Comparison of ENCODE assay signal across 8 cellular contexts in the genomic region with DNA sequence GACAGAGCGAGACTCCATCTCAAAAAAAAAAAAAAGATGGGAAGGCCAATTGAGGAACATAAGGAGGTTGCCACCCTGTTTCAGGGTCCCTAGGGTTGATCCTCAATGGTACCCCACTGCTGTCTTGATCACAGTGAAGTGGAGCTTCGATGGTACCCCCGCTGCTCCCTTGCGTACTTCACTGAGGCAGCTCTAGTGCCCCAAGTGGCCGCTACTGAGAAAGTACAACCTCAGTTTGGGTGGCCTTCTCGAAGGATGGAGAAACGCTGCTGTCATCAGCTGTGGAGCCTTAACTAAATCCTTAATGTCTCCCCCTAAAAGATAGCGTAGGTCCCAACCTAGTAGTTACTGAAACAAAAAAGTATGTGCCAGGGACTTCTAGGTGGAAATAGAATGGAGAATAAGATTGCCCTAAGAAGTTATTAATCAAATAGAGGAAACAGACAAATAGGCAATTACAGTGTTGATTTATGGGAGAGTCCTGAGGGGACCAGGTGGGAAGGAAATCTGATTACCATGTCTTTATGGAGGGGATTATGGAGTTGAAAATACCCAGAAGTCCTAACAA. TPM values are rescaled to one million over a fixed set of nuclear protein-coding genes. Genes with fewer than 3 reads are reported as not detected.
DNase-seq lines count a peak whose midpoint lies in the region; ATAC-seq, FAIRE-seq and TF ChIP-seq lines count a peak whose summit lies in the region.

No MANE protein-coding gene starts in this region.

- H2AFZ ChIP-seq in IMR-90 (replicated peaks; ENCODE audit: low read length, poor library complexity) (peak overlapping the region; percentile 34), HepG2 (ENCODE audit: low read length) (no peak overlapping the region)

- no peak overlapping the region for H3K23ac ChIP-seq in IMR-90 (ENCODE audit: low read depth, low read length)

- H3K56ac ChIP-seq in IMR-90 (ENCODE audit: extremely low read depth, insufficient read depth, low read length), result no peak overlapping the region

- H3K79me2 ChIP-seq in HepG2 (ENCODE audit: insufficient read depth, low read length), result peaks cover under 1% of the 10 kb centered on the region

- no peak overlapping the region for H2BK5ac ChIP-seq in IMR-90 (ENCODE audit: low read depth, low read length, poor library complexity, severe bottlenecking)

- no CpG with 5 or more reads among the region's 8 CpGs for WGBS in IMR-90 (ENCODE audit: extremely low coverage in 2 of 2, insufficient read length in 1 of 2), 2 experiments
- WGBS in HepG2 (ENCODE audit: low lambda C conversion rate), result 26% methylated on average over 8 of the region's 8 CpGs

- TF ChIP-seq RAD21 in IMR-90 (IDR thresholded peaks at IDR 0.05; ENCODE audit: low read length) (no peak), HepG2 (CRISPR knock-in tag; IDR thresholded peaks at IDR 0.05) (no peak)

- intact Hi-C loops in IMR-90 (cut with micrococcal nuclease) (no loop called here), HepG2 (cut with micrococcal nuclease; ENCODE audit: unreplicated experiment) (no loop called here)

- no peak overlapping the region for H3K18ac ChIP-seq in IMR-90 (ENCODE audit: low read depth, low read length)

- no peaks in the 10 kb centered on the region for H3K4me1 ChIP-seq in IMR-90 (ENCODE audit: control insufficient read depth, insufficient read depth, low read length)
- H3K4me1 ChIP-seq in HepG2 (ENCODE audit: insufficient read depth, low read length), result peaks cover 8% of the 10 kb centered on the region

- H3K27ac ChIP-seq in IMR-90 (ENCODE audit: insufficient read depth, low read length) (no peak overlapping the region), HepG2 (ENCODE audit: extremely low read length, insufficient read depth, low read length) (no peak overlapping the region)

- H4K5ac ChIP-seq in IMR-90 (ENCODE audit: low read depth, low read length), result no peak overlapping the region

- no peak overlapping the region for H3K4ac ChIP-seq in IMR-90 (ENCODE audit: low read depth, low read length)

- peaks cover 27% of the 10 kb centered on the region for H3K27me3 ChIP-seq in IMR-90 (ENCODE audit: control insufficient read depth, insufficient read depth, low read length)
- H3K27me3 ChIP-seq in HepG2 (ENCODE audit: control insufficient read depth in 1 of 2, insufficient read depth in 2 of 2, low read length in 2 of 2), result peaks cover 0 to 28% of the 10 kb centered on the region in 2 experiments; a peak in 3 of 5 replicates

- peak; percentile 56 for TF ChIP-seq CTCF in IMR-90 (conservative IDR thresholded peaks at IDR 0.05; ENCODE audit: low read depth, low read length)
- peak; percentile 79 for TF ChIP-seq CTCF in cardiac fibroblast (IDR thresholded peaks at IDR 0.05; ENCODE audit: low read depth, low read length)
- TF ChIP-seq CTCF in HepG2 (CRISPR knock-in tag; IDR thresholded peaks at IDR 0.05), result peak; percentile 67

- CTCF ChIA-PET in IMR-90 (lab: Yijun Ruan, JAX) (interaction anchor here (0.6 to 2.3 kb wide), 10 partner anchors 9 to 909 kb away, joined by 3 to 13 read pairs (median 4); no protein-coding TSS in a partner anchor), HepG2 (lab: Yijun Ruan, JAX; ENCODE audit: low intra/inter-chr PET ratio, low total read pairs) (no interaction called here)

- dilution Hi-C loops in IMR-90 (cut with HindIII; ENCODE audit: low sequenced_read_pairs, unreplicated experiment), result no loop called here

- BruUV-seq in IMR-90 (replicated peaks; lab: Mats Ljungman, UMichigan) (no TSS peak), HepG2 (replicated peaks; lab: Mats Ljungman, UMichigan) (no TSS peak)

- H2BK20ac ChIP-seq in IMR-90 (ENCODE audit: low read depth, low read length), result no peak overlapping the region

- TF ChIP-seq POLR2A in IMR-90 (IDR thresholded peaks at IDR 0.05; ENCODE audit: low read depth, low read length) (no peak), HepG2 (IDR thresholded peaks at IDR 0.05; ENCODE audit: insufficient read depth in 1 of 2, low read depth in 2 of 2, low read length in 2 of 2) (no peak)

- DNase-seq in DMS 273 (lab: John Stamatoyannopoulos, UW; ENCODE audit: unreplicated experiment), result peak; percentile 64
- no peak for DNase-seq in DMS 273 treated with DMSO at 0.1 percent for 48 hours (lab: John Stamatoyannopoulos, UW)
- peak; percentile 35 for DNase-seq in IMR-90
- peak; percentile 42 for DNase-seq in T-helper 9 cell
- peak; percentile 63 for DNase-seq in cardiac fibroblast (ENCODE audit: low read depth in 2 of 2)
- DNase-seq in HepG2 (ENCODE audit: low spot score), result peak; percentile 17
- DNase-seq in stimulated activated CD8-positive, alpha-beta memory T cell treated with anti-CD3 and anti-CD28 coated beads, Interleukin-4, amount 100 ng/mL, for 24 hours (ENCODE audit: low read depth), result peak; percentile 33
- no peak for DNase-seq in NCI-H446 treated with DMSO at 0.1 percent for 48 hours (lab: John Stamatoyannopoulos, UW)

- H2BK15ac ChIP-seq in IMR-90 (ENCODE audit: low read depth, low read length), result no peak overlapping the region

- H2AK9ac ChIP-seq in IMR-90 (replicated peaks; ENCODE audit: low read depth, low read length, poor library complexity), result peak overlapping the region; percentile 63

- no peak overlapping the region for H3K14ac ChIP-seq in IMR-90 (replicated peaks; ENCODE audit: low read depth, low read length)

- no peak for TF ChIP-seq EP300 in HepG2 (IDR thresholded peaks at IDR 0.05; ENCODE audit: low read depth in 2 of 2, low read length in 2 of 2)
- TF ChIP-seq EP300 in HepG2 (CRISPR knock-in tag; IDR thresholded peaks at IDR 0.05; ENCODE audit: borderline replicate concordance), result no peak

- H3K79me1 ChIP-seq in IMR-90 (ENCODE audit: low read depth in 1 of 2, low read length in 2 of 2), result peaks cover under 1 to 16% of the 10 kb centered on the region in 2 experiments; a peak in 3 of 4 replicates

- POLR2A ChIA-PET in IMR-90 (lab: Charles Lee; ENCODE audit: unreplicated experiment) (interaction anchor here (0.5 kb wide), 1 partner anchor 137 kb away, joined by 3 read pairs; no protein-coding TSS in a partner anchor), HepG2 (lab: Yijun Ruan, JAX) (interaction anchor here (0.9 to 1.2 kb wide), 2 partner anchors 11 to 121 kb away, joined by 3 read pairs; partner anchors contain the start of genes CREB3 and TLN1)

- H4K20me1 ChIP-seq in IMR-90 (ENCODE audit: insufficient read depth, low read length), result peaks cover 8% of the 10 kb centered on the region; the same call in 1 of the 2 replicates
- no peaks in the 10 kb centered on the region for H4K20me1 ChIP-seq in HepG2 (ENCODE audit: insufficient read depth, low read length)

- FAIRE-seq in HepG2 (lab: Jason Lieb, UNC), result peak; percentile 73

- H3K4me2 ChIP-seq in IMR-90 (ENCODE audit: low read depth, low read length), result no peak overlapping the region
- no peak overlapping the region for H3K4me2 ChIP-seq in HepG2 (ENCODE audit: low read depth, low read length)

- H3K9ac ChIP-seq in IMR-90 (ENCODE audit: low read depth, low read length) (no peak overlapping the region), HepG2 (ENCODE audit: insufficient read depth, low read depth, low read length) (no peak overlapping the region)

- no peak overlapping the region for H2AK5ac ChIP-seq in IMR-90 (ENCODE audit: low read depth, low read length)

- H3K9me1 ChIP-seq in IMR-90 (ENCODE audit: insufficient read depth, low read length), result peaks cover 6% of the 10 kb centered on the region; the same call in 1 of the 2 replicates

- no peak overlapping the region for H4K91ac ChIP-seq in IMR-90 (ENCODE audit: insufficient read depth, low read depth, low read length)

- no peaks in the 10 kb centered on the region for H3K9me3 ChIP-seq in IMR-90 (ENCODE audit: control insufficient read depth, insufficient read depth, low read length)
- H3K9me3 ChIP-seq in HepG2 (ENCODE audit: low read length), result no peaks in the 10 kb centered on the region

- in situ Hi-C loops in IMR-90 (cut with MboI; ENCODE audit: low sequenced_read_pairs), result no loop called here
- in situ Hi-C loops in HepG2 (cut with HindIII; ENCODE audit: extremely low pct_ligation_motif_present, low pct_unique_long_range_greater_than_20kb), result no loop called here

- H4K8ac ChIP-seq in IMR-90 (ENCODE audit: low read depth in 2 of 2, low read length in 2 of 2), result no peak overlapping the region

- H2BK120ac ChIP-seq in IMR-90 (ENCODE audit: low read depth, low read length), result no peak overlapping the region

- no peak overlapping the region for H3K4me3 ChIP-seq in IMR-90 (ENCODE audit: insufficient read depth, low read depth, low read length)
- H3K4me3 ChIP-seq in cardiac fibroblast (replicated peaks in 1 of 2; ENCODE audit: low read depth in 2 of 2, low read length in 2 of 2), result no peak overlapping the region
- H3K4me3 ChIP-seq in HepG2 (replicated peaks in 1 of 3; ENCODE audit: insufficient read depth in 1 of 3, low read depth in 2 of 3, low read length in 3 of 3), result no peak overlapping the region

- peak; percentile 90 for ATAC-seq in IMR-90 (ENCODE audit: low read depth)
- peak; percentile 70 for ATAC-seq in HepG2

- H3K36me3 ChIP-seq in IMR-90 (ENCODE audit: control insufficient read depth, insufficient read depth, low read length) (peaks cover 27% of the 10 kb centered on the region), HepG2 (replicated peaks in 1 of 2; ENCODE audit: control insufficient read depth in 1 of 2, insufficient read depth in 2 of 2, low read length in 2 of 2) (peaks cover 3 to 14% of the 10 kb centered on the region in 2 experiments; a peak in 3 of 5 replicates)

RNA-seq across cellular contexts. Expression of gene TESK1, which starts 6.3 kb away (rescaled TPM):
- 3.1 and 3.4 TPM in 2 replicates for total RNA-seq in IMR-90 (2012; rRNA removed)
- 21.0 and 22.9 TPM in 2 replicates for polyA plus RNA-seq in IMR-90 (2012; rRNA removed)
- 17.6 and 18.1 TPM in 2 replicates for polyA plus RNA-seq in IMR-90 (2012; cell fraction: cytosol; rRNA removed)
- 111 and 120 TPM in 2 replicates for polyA plus RNA-seq in IMR-90 (2012; cell fraction: nucleus; rRNA removed; ENCODE audit: low replicate concordance)
- 3.1 and 7.3 TPM in 2 replicates for total RNA-seq in HepG2 (2016; rRNA removed; fragmentation: Illumina TruSeq; extraction: Trizol)
- total RNA-seq in HepG2 (2016; cell fraction: cytosol; rRNA removed; fragmentation: Illumina TruSeq; extraction: Trizol; ENCODE audit: low read depth), result 8.5 and 8.9 TPM in 2 replicates
- 3.0 and 7.7 TPM in 2 replicates for total RNA-seq in HepG2 (2016; cell fraction: insoluble cytoplasmic fraction; rRNA removed; fragmentation: Illumina TruSeq; extraction: Trizol)
- total RNA-seq in HepG2 (2016; cell fraction: membrane; rRNA removed; fragmentation: Illumina TruSeq; extraction: Trizol), result 12.5 and 13.0 TPM in 2 replicates
- 8.3 and 9.6 TPM in 2 replicates for total RNA-seq in HepG2 (2016; cell fraction: nucleus; rRNA removed; fragmentation: Illumina TruSeq; extraction: Trizol)
- polyA plus RNA-seq in HepG2 (2011; rRNA removed), result 13.6 and 17.7 TPM in 2 replicates
- polyA plus RNA-seq in HepG2 (2011; cell fraction: cytosol; rRNA removed), result 7.5 and 8.6 TPM in 2 replicates
- polyA plus RNA-seq in HepG2 (2011; cell fraction: nucleus; rRNA removed), result 84.3 and 90.2 TPM in 2 replicates
- 16.5 and 24.7 TPM in 2 replicates for polyA plus RNA-seq in HepG2 (2012)
- polyA plus RNA-seq in HepG2 (2016; cell fraction: cytosol; fragmentation: Illumina TruSeq; extraction: Trizol; ENCODE audit: low read depth), result 12.4 and 13.5 TPM in 2 replicates
- polyA plus RNA-seq in HepG2 (2016; cell fraction: insoluble cytoplasmic fraction; fragmentation: Illumina TruSeq; extraction: Trizol; ENCODE audit: low read depth), result 7.5 and 8.7 TPM in 2 replicates
- polyA plus RNA-seq in HepG2 (2016; cell fraction: membrane; fragmentation: Illumina TruSeq; extraction: Trizol; ENCODE audit: low read depth), result 19.0 and 21.4 TPM in 2 replicates
- 34.7 and 41.3 TPM in 2 replicates for polyA plus RNA-seq in HepG2 (2016; cell fraction: nucleus; fragmentation: Illumina TruSeq; extraction: Trizol; ENCODE audit: insufficient read depth, low read depth)
- polyA minus RNA-seq in HepG2 (2011; rRNA and poly(A)+ RNA removed; ENCODE audit: low replicate concordance), result 11.7 and 13.6 TPM in 2 replicates
- 4.0 and 5.1 TPM in 2 replicates for polyA minus RNA-seq in HepG2 (2011; cell fraction: cytosol; rRNA and poly(A)+ RNA removed)
- 20.6 and 20.9 TPM in 2 replicates for polyA minus RNA-seq in HepG2 (2011; cell fraction: nucleus; rRNA and poly(A)+ RNA removed)

RNA-seq across cellular contexts. Expression of gene CD72, which starts 6.9 kb away (rescaled TPM):
- total RNA-seq in IMR-90 (2012; rRNA removed) (0.36 TPM in 1 of 2 replicates, not detected in the other), HepG2 (2016; rRNA removed; fragmentation: Illumina TruSeq; extraction: Trizol) (0.18 TPM in 1 of 2 replicates, not detected in the other)
- polyA plus RNA-seq in IMR-90 (2012; rRNA removed) (0.09 and 0.58 TPM in 2 replicates), HepG2 (2011; rRNA removed) (0.82 and 1.1 TPM in 2 replicates)
- polyA plus RNA-seq in IMR-90 (2012; cell fraction: cytosol; rRNA removed), result 0.06 and 0.46 TPM in 2 replicates
- 5.8 and 7.9 TPM in 2 replicates for polyA plus RNA-seq in IMR-90 (2012; cell fraction: nucleus; rRNA removed; ENCODE audit: low replicate concordance)
- total RNA-seq in HepG2 (2016; cell fraction: cytosol; rRNA removed; fragmentation: Illumina TruSeq; extraction: Trizol; ENCODE audit: low read depth), result not detected in 2 replicates
- 0.17 TPM in 1 of 2 replicates, not detected in the other for total RNA-seq in HepG2 (2016; cell fraction: insoluble cytoplasmic fraction; rRNA removed; fragmentation: Illumina TruSeq; extraction: Trizol)
- not detected in 2 replicates for total RNA-seq in HepG2 (2016; cell fraction: membrane; rRNA removed; fragmentation: Illumina TruSeq; extraction: Trizol)
- total RNA-seq in HepG2 (2016; cell fraction: nucleus; rRNA removed; fragmentation: Illumina TruSeq; extraction: Trizol), result 1.0 TPM in 1 of 2 replicates, not detected in the other
- polyA plus RNA-seq in HepG2 (2011; cell fraction: cytosol; rRNA removed), result 0.19 and 0.32 TPM in 2 replicates
- 2.3 and 3.2 TPM in 2 replicates for polyA plus RNA-seq in HepG2 (2011; cell fraction: nucleus; rRNA removed)
- 0.19 and 0.71 TPM in 2 replicates for polyA plus RNA-seq in HepG2 (2012)
- not detected in 2 replicates for polyA plus RNA-seq in HepG2 (2016; cell fraction: cytosol; fragmentation: Illumina TruSeq; extraction: Trizol; ENCODE audit: low read depth)
- polyA plus RNA-seq in HepG2 (2016; cell fraction: insoluble cytoplasmic fraction; fragmentation: Illumina TruSeq; extraction: Trizol; ENCODE audit: low read depth), result not detected in 2 replicates
- polyA plus RNA-seq in HepG2 (2016; cell fraction: membrane; fragmentation: Illumina TruSeq; extraction: Trizol; ENCODE audit: low read depth), result not detected in 2 replicates
- polyA plus RNA-seq in HepG2 (2016; cell fraction: nucleus; fragmentation: Illumina TruSeq; extraction: Trizol; ENCODE audit: insufficient read depth, low read depth), result 0.67 TPM in 1 of 2 replicates, not detected in the other
- 0.23 and 0.64 TPM in 2 replicates for polyA minus RNA-seq in HepG2 (2011; rRNA and poly(A)+ RNA removed; ENCODE audit: low replicate concordance)
- not detected in 2 replicates for polyA minus RNA-seq in HepG2 (2011; cell fraction: cytosol; rRNA and poly(A)+ RNA removed)
- polyA minus RNA-seq in HepG2 (2011; cell fraction: nucleus; rRNA and poly(A)+ RNA removed), result 1.7 and 2.4 TPM in 2 replicates

RNA-seq across cellular contexts. Expression of gene SIT1, which starts 39.4 kb away (rescaled TPM):
- total RNA-seq in IMR-90 (2012; rRNA removed) (not detected in 2 replicates), HepG2 (2016; rRNA removed; fragmentation: Illumina TruSeq; extraction: Trizol) (0.09 and 0.24 TPM in 2 replicates)
- polyA plus RNA-seq in IMR-90 (2012; rRNA removed) (not detected in 2 replicates), HepG2 (2011; rRNA removed) (5.0 and 6.7 TPM in 2 replicates)
- polyA plus RNA-seq in IMR-90 (2012; cell fraction: cytosol; rRNA removed), result 0.27 TPM in 1 of 2 replicates, not detected in the other
- polyA plus RNA-seq in IMR-90 (2012; cell fraction: nucleus; rRNA removed; ENCODE audit: low replicate concordance), result not detected in 2 replicates
- not detected in 2 replicates for total RNA-seq in HepG2 (2016; cell fraction: cytosol; rRNA removed; fragmentation: Illumina TruSeq; extraction: Trizol; ENCODE audit: low read depth)
- total RNA-seq in HepG2 (2016; cell fraction: insoluble cytoplasmic fraction; rRNA removed; fragmentation: Illumina TruSeq; extraction: Trizol), result not detected in 2 replicates
- not detected in 2 replicates for total RNA-seq in HepG2 (2016; cell fraction: membrane; rRNA removed; fragmentation: Illumina TruSeq; extraction: Trizol)
- not detected in 2 replicates for total RNA-seq in HepG2 (2016; cell fraction: nucleus; rRNA removed; fragmentation: Illumina TruSeq; extraction: Trizol)
- 4.9 and 8.4 TPM in 2 replicates for polyA plus RNA-seq in HepG2 (2011; cell fraction: cytosol; rRNA removed)
- polyA plus RNA-seq in HepG2 (2011; cell fraction: nucleus; rRNA removed), result 2.7 and 2.8 TPM in 2 replicates
- polyA plus RNA-seq in HepG2 (2012), result 2.0 and 3.3 TPM in 2 replicates
- 0.12 and 0.14 TPM in 2 replicates for polyA plus RNA-seq in HepG2 (2016; cell fraction: cytosol; fragmentation: Illumina TruSeq; extraction: Trizol; ENCODE audit: low read depth)
- not detected in 2 replicates for polyA plus RNA-seq in HepG2 (2016; cell fraction: insoluble cytoplasmic fraction; fragmentation: Illumina TruSeq; extraction: Trizol; ENCODE audit: low read depth)
- not detected in 2 replicates for polyA plus RNA-seq in HepG2 (2016; cell fraction: membrane; fragmentation: Illumina TruSeq; extraction: Trizol; ENCODE audit: low read depth)
- not detected in 2 replicates for polyA plus RNA-seq in HepG2 (2016; cell fraction: nucleus; fragmentation: Illumina TruSeq; extraction: Trizol; ENCODE audit: insufficient read depth, low read depth)
- polyA minus RNA-seq in HepG2 (2011; rRNA and poly(A)+ RNA removed; ENCODE audit: low replicate concordance), result 5.0 TPM in 1 of 2 replicates, not detected in the other
- 1.4 and 2.8 TPM in 2 replicates for polyA minus RNA-seq in HepG2 (2011; cell fraction: cytosol; rRNA and poly(A)+ RNA removed)
- polyA minus RNA-seq in HepG2 (2011; cell fraction: nucleus; rRNA and poly(A)+ RNA removed), result 0.50 TPM in 1 of 2 replicates, not detected in the other

RNA-seq across cellular contexts. Expression of gene RMRP, which starts 46.5 kb away (rescaled TPM):
- total RNA-seq in IMR-90 (2012; rRNA removed) (13,690 and 21,707 TPM in 2 replicates), HepG2 (2016; rRNA removed; fragmentation: Illumina TruSeq; extraction: Trizol) (1,047 and 4,025 TPM in 2 replicates)
- polyA plus RNA-seq in IMR-90 (2012; rRNA removed) (39.7 and 88.0 TPM in 2 replicates), HepG2 (2011; rRNA removed) (36.7 and 51.4 TPM in 2 replicates)
- not detected in 2 replicates for polyA plus RNA-seq in IMR-90 (2012; cell fraction: cytosol; rRNA removed)
- not detected in 2 replicates for polyA plus RNA-seq in IMR-90 (2012; cell fraction: nucleus; rRNA removed; ENCODE audit: low replicate concordance)
- 14,541 and 17,847 TPM in 2 replicates for total RNA-seq in HepG2 (2016; cell fraction: cytosol; rRNA removed; fragmentation: Illumina TruSeq; extraction: Trizol; ENCODE audit: low read depth)
- total RNA-seq in HepG2 (2016; cell fraction: insoluble cytoplasmic fraction; rRNA removed; fragmentation: Illumina TruSeq; extraction: Trizol), result 1,278 and 4,694 TPM in 2 replicates
- total RNA-seq in HepG2 (2016; cell fraction: membrane; rRNA removed; fragmentation: Illumina TruSeq; extraction: Trizol), result 1,777 and 1,949 TPM in 2 replicates
- total RNA-seq in HepG2 (2016; cell fraction: nucleus; rRNA removed; fragmentation: Illumina TruSeq; extraction: Trizol), result 24,487 and 26,007 TPM in 2 replicates
- polyA plus RNA-seq in HepG2 (2011; cell fraction: cytosol; rRNA removed), result 33.6 and 36.8 TPM in 2 replicates
- polyA plus RNA-seq in HepG2 (2011; cell fraction: nucleus; rRNA removed), result 3,177 and 3,657 TPM in 2 replicates
- polyA plus RNA-seq in HepG2 (2012), result 10.9 and 118 TPM in 2 replicates
- polyA plus RNA-seq in HepG2 (2016; cell fraction: cytosol; fragmentation: Illumina TruSeq; extraction: Trizol; ENCODE audit: low read depth), result 4.5 TPM in 1 of 2 replicates, not detected in the other
- not detected in 2 replicates for polyA plus RNA-seq in HepG2 (2016; cell fraction: insoluble cytoplasmic fraction; fragmentation: Illumina TruSeq; extraction: Trizol; ENCODE audit: low read depth)
- not detected in 2 replicates for polyA plus RNA-seq in HepG2 (2016; cell fraction: membrane; fragmentation: Illumina TruSeq; extraction: Trizol; ENCODE audit: low read depth)
- polyA plus RNA-seq in HepG2 (2016; cell fraction: nucleus; fragmentation: Illumina TruSeq; extraction: Trizol; ENCODE audit: insufficient read depth, low read depth), result not detected in 2 replicates
- polyA minus RNA-seq in HepG2 (2011; rRNA and poly(A)+ RNA removed; ENCODE audit: low replicate concordance), result 7,133 and 10,474 TPM in 2 replicates
- 10,046 and 14,120 TPM in 2 replicates for polyA minus RNA-seq in HepG2 (2011; cell fraction: cytosol; rRNA and poly(A)+ RNA removed)
- 104,669 and 122,700 TPM in 2 replicates for polyA minus RNA-seq in HepG2 (2011; cell fraction: nucleus; rRNA and poly(A)+ RNA removed)

RNA-seq across cellular contexts. Expression of gene CCDC107, which starts 46.8 kb away (rescaled TPM):
- total RNA-seq in IMR-90 (2012; rRNA removed) (6.8 and 10.0 TPM in 2 replicates), HepG2 (2016; rRNA removed; fragmentation: Illumina TruSeq; extraction: Trizol) (4.1 and 7.1 TPM in 2 replicates)
- polyA plus RNA-seq in IMR-90 (2012; rRNA removed) (21.1 and 24.4 TPM in 2 replicates), HepG2 (2011; rRNA removed) (15.2 and 17.4 TPM in 2 replicates)
- 15.4 and 21.2 TPM in 2 replicates for polyA plus RNA-seq in IMR-90 (2012; cell fraction: cytosol; rRNA removed)
- 17.3 and 33.3 TPM in 2 replicates for polyA plus RNA-seq in IMR-90 (2012; cell fraction: nucleus; rRNA removed; ENCODE audit: low replicate concordance)
- total RNA-seq in HepG2 (2016; cell fraction: cytosol; rRNA removed; fragmentation: Illumina TruSeq; extraction: Trizol; ENCODE audit: low read depth), result 13.2 and 13.3 TPM in 2 replicates
- total RNA-seq in HepG2 (2016; cell fraction: insoluble cytoplasmic fraction; rRNA removed; fragmentation: Illumina TruSeq; extraction: Trizol), result 4.2 and 6.7 TPM in 2 replicates
- 13.0 TPM in 2 replicates for total RNA-seq in HepG2 (2016; cell fraction: membrane; rRNA removed; fragmentation: Illumina TruSeq; extraction: Trizol)
- total RNA-seq in HepG2 (2016; cell fraction: nucleus; rRNA removed; fragmentation: Illumina TruSeq; extraction: Trizol), result 5.3 and 6.1 TPM in 2 replicates
- 15.9 and 16.7 TPM in 2 replicates for polyA plus RNA-seq in HepG2 (2011; cell fraction: cytosol; rRNA removed)
- 7.4 and 9.8 TPM in 2 replicates for polyA plus RNA-seq in HepG2 (2011; cell fraction: nucleus; rRNA removed)
- 8.7 and 10.5 TPM in 2 replicates for polyA plus RNA-seq in HepG2 (2012)
- 30.2 and 33.6 TPM in 2 replicates for polyA plus RNA-seq in HepG2 (2016; cell fraction: cytosol; fragmentation: Illumina TruSeq; extraction: Trizol; ENCODE audit: low read depth)
- 6.7 and 7.5 TPM in 2 replicates for polyA plus RNA-seq in HepG2 (2016; cell fraction: insoluble cytoplasmic fraction; fragmentation: Illumina TruSeq; extraction: Trizol; ENCODE audit: low read depth)
- polyA plus RNA-seq in HepG2 (2016; cell fraction: membrane; fragmentation: Illumina TruSeq; extraction: Trizol; ENCODE audit: low read depth), result 19.8 and 22.8 TPM in 2 replicates
- polyA plus RNA-seq in HepG2 (2016; cell fraction: nucleus; fragmentation: Illumina TruSeq; extraction: Trizol; ENCODE audit: insufficient read depth, low read depth), result 14.5 and 15.3 TPM in 2 replicates
- polyA minus RNA-seq in HepG2 (2011; rRNA and poly(A)+ RNA removed; ENCODE audit: low replicate concordance), result 3.4 and 5.3 TPM in 2 replicates
- 4.0 and 4.5 TPM in 2 replicates for polyA minus RNA-seq in HepG2 (2011; cell fraction: cytosol; rRNA and poly(A)+ RNA removed)
- 4.4 and 4.8 TPM in 2 replicates for polyA minus RNA-seq in HepG2 (2011; cell fraction: nucleus; rRNA and poly(A)+ RNA removed)

Comparison
In these comparisons a context has a peak if more than half of its experiments do, and no peak if none do; other contexts are left out.
1. DNase-seq: peak in DMS 273 (single experiment), IMR-90 (single experiment), T-helper 9 cell (single experiment), cardiac fibroblast (2 of 2), HepG2 (single experiment) and stimulated activated CD8-positive, alpha-beta memory T cell treated with anti-CD3 and anti-CD28 coated beads, Interleukin-4, amount 100 ng/mL, for 24 hours (single experiment); none in DMS 273 treated with DMSO at 0.1 percent for 48 hours (single experiment) and NCI-H446 treated with DMSO at 0.1 percent for 48 hours (single experiment).
2. Peak in every context shown above with its lines, with median percentiles within 50 percentile points of each other: CTCF ChIP-seq.